ENCODE assay signal across 2 cellular contexts in the genomic region with DNA sequence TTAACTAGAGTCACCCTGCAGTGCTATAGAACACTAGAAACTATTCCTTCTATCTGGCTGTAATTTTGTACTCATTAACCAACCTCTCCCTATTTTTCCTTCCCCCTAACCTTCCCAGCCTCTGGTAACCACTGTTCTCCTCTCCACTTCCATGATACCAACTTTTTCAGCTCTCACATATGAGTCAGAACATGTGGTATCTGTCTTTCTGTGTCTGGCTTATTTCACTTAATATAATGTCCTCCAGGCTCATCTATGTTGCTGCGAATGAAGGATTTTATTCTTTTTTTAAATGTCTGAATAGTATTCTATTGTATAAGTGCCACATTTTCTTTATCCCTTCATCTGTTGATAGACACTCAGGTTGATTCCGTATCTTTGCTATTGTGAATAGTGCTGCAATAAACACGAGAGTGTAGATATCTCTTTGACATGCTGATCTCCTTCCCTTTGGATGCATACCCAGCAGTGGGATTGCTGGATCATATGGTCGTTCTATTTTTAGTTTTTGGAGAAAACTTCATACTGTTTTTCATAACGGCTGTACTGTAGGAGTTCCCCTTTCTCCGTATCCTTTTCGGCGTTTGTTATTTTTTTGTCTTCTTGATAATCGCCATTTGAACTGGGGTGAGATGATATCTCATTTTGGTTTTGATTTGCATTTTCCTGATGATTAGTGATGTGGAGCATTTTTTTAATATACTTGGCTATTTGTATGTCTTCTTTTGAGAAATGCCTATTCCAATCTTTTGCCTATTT.
A peak's percentile ranks its signal among the peaks of the same experiment; 100 is the strongest.
TF ChIP-seq lines count a peak whose summit lies in the region.

No MANE protein-coding gene starts in this region.

TF ChIP-seq in IMR-90, 13 proteins besides CTCF, POLR2A, EP300 and RAD21:
- TF ChIP-seq, protein P1, sequence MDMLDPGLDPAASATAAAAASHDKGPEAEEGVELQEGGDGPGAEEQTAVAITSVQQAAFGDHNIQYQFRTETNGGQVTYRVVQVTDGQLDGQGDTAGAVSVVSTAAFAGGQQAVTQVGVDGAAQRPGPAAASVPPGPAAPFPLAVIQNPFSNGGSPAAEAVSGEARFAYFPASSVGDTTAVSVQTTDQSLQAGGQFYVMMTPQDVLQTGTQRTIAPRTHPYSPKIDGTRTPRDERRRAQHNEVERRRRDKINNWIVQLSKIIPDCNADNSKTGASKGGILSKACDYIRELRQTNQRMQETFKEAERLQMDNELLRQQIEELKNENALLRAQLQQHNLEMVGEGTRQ (IDR thresholded peaks at IDR 0.05; ENCODE audit: low read depth, low read length), result no peak
- TF ChIP-seq MAZ (IDR thresholded peaks at IDR 0.05; ENCODE audit: borderline replicate concordance, low read depth, low read length), result no peak
- no peak for TF ChIP-seq CEBPB (IDR thresholded peaks at IDR 0.05; ENCODE audit: low read depth, low read length)
- TF ChIP-seq MAFK (IDR thresholded peaks at IDR 0.05; ENCODE audit: low read depth, low read length), result no peak

TF ChIP-seq in SK-N-SH, 30 proteins besides CTCF, POLR2A, EP300 and RAD21:
- TF ChIP-seq CHD2 (IDR thresholded peaks at IDR 0.05; ENCODE audit: low read length, partially characterized antibody), result peak; percentile 15
- TF ChIP-seq USF1 (IDR thresholded peaks at IDR 0.05; ENCODE audit: borderline replicate concordance, low read depth), result no peak
- TF ChIP-seq POLR2AphosphoS5 (IDR thresholded peaks at IDR 0.05; ENCODE audit: low read depth, low read length), result no peak
- TF ChIP-seq FOXJ3 (CRISPR knock-in tag; IDR thresholded peaks at IDR 0.05), result no peak; the same call in 1 of the 2 replicates
- TF ChIP-seq REST (IDR thresholded peaks at IDR 0.05; ENCODE audit: low read depth, low read length), result no peak
- no peak for TF ChIP-seq TEAD4 (IDR thresholded peaks at IDR 0.05; ENCODE audit: borderline replicate concordance, insufficient read depth)
- no peak for TF ChIP-seq SIN3A (IDR thresholded peaks at IDR 0.05; ENCODE audit: borderline replicate concordance, low read depth, low read length)
- 0 out of 2 replicates have a peak, but pooled peaks have one; percentile 8 for TF ChIP-seq RCOR1 (IDR thresholded peaks at IDR 0.05; ENCODE audit: low read length)
- TF ChIP-seq ELF1 (IDR thresholded peaks at IDR 0.05), result no peak
- TF ChIP-seq, protein P2, sequence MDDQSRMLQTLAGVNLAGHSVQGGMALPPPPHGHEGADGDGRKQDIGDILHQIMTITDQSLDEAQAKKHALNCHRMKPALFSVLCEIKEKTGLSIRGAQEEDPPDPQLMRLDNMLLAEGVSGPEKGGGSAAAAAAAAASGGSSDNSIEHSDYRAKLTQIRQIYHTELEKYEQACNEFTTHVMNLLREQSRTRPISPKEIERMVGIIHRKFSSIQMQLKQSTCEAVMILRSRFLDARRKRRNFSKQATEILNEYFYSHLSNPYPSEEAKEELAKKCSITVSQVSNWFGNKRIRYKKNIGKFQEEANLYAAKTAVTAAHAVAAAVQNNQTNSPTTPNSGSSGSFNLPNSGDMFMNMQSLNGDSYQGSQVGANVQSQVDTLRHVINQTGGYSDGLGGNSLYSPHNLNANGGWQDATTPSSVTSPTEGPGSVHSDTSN (IDR thresholded peaks at IDR 0.05), result peak; percentile 59; the same call in 1 of the 2 replicates
- no peak; the same call in 1 of the 2 replicates for TF ChIP-seq JUND (IDR thresholded peaks at IDR 0.05)
- TF ChIP-seq RXRA (IDR thresholded peaks at IDR 0.05; ENCODE audit: borderline replicate concordance, low read depth), result no peak
- TF ChIP-seq FOXM1 (IDR thresholded peaks at IDR 0.05; ENCODE audit: low read depth), result no peak
- peak; percentile 90 for TF ChIP-seq GATA2 (CRISPR knock-in tag; IDR thresholded peaks at IDR 0.05)
- no peak for TF ChIP-seq NFIC (IDR thresholded peaks at IDR 0.05; ENCODE audit: borderline replicate concordance)
- peak; percentile 89 for TF ChIP-seq TCF12 (IDR thresholded peaks at IDR 0.05)
- no peak for TF ChIP-seq SMC3 (IDR thresholded peaks at IDR 0.05; ENCODE audit: low read depth, low read length)
- 0 out of 2 replicates have a peak, but pooled peaks have one; percentile 35 for TF ChIP-seq MXI1 (IDR thresholded peaks at IDR 0.05; ENCODE audit: low read depth, low read length)
- peak; percentile 7; the same call in 1 of the 2 replicates for TF ChIP-seq FOSL2 (IDR thresholded peaks at IDR 0.05; ENCODE audit: borderline replicate concordance, low read depth)
- TF ChIP-seq, protein P3, sequence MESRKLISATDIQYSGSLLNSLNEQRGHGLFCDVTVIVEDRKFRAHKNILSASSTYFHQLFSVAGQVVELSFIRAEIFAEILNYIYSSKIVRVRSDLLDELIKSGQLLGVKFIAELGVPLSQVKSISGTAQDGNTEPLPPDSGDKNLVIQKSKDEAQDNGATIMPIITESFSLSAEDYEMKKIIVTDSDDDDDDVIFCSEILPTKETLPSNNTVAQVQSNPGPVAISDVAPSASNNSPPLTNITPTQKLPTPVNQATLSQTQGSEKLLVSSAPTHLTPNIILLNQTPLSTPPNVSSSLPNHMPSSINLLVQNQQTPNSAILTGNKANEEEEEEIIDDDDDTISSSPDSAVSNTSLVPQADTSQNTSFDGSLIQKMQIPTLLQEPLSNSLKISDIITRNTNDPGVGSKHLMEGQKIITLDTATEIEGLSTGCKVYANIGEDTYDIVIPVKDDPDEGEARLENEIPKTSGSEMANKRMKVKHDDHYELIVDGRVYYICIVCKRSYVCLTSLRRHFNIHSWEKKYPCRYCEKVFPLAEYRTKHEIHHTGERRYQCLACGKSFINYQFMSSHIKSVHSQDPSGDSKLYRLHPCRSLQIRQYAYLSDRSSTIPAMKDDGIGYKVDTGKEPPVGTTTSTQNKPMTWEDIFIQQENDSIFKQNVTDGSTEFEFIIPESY (IDR thresholded peaks at IDR 0.05; ENCODE audit: borderline replicate concordance, low read depth), result no peak
- no peak for TF ChIP-seq TAF1 (IDR thresholded peaks at IDR 0.05; ENCODE audit: borderline replicate concordance, low read depth, low read length)
- no peak for TF ChIP-seq EZH2phosphoT487 (IDR thresholded peaks at IDR 0.05; ENCODE audit: borderline replicate concordance, low read depth)
- no peak for TF ChIP-seq IRF3 (IDR thresholded peaks at IDR 0.05; ENCODE audit: low read depth, low read length)
- no peak for TF ChIP-seq RFX5 (IDR thresholded peaks at IDR 0.05; ENCODE audit: low read length)
- TF ChIP-seq YY1 (IDR thresholded peaks at IDR 0.05; ENCODE audit: low read depth), result no peak
- no peak for TF ChIP-seq GABPA (IDR thresholded peaks at IDR 0.05; ENCODE audit: low read depth)
- TF ChIP-seq, protein P4, sequence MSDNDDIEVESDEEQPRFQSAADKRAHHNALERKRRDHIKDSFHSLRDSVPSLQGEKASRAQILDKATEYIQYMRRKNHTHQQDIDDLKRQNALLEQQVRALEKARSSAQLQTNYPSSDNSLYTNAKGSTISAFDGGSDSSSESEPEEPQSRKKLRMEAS (IDR thresholded peaks at IDR 0.05; ENCODE audit: low read depth), result no peak
